In genomic region chr10:14072541-14072940, GRCh38 we compare ENCODE assay signal across 20 cellular contexts.
DNase-seq lines count a peak whose midpoint lies in the region; ATAC-seq, FAIRE-seq and TF ChIP-seq lines count a peak whose summit lies in the region.
"Had no signal": no experiment of that assay in that cellular context is flagged by ENCODE, and none has a peak within 500 bp of the region (broad histone marks: within the 10 kb centered on the region; RNA-seq: fewer than 3 reads in every experiment).

No MANE protein-coding gene starts in this region.

- peak; percentile 78 for FAIRE-seq in endothelial cell of umbilical vein (lab: Jason Lieb, UNC)
- FAIRE-seq: A549, G401.6, GM12892, GM19239, H1 had no signal

- no TSS peak for BruUV-seq in endothelial cell of umbilical vein (replicated peaks; lab: Mats Ljungman, UMichigan)

- no peaks in the 10 kb centered on the region for H3K9me1 ChIP-seq in endothelial cell of umbilical vein (replicated peaks; ENCODE audit: control insufficient read depth, extremely low read depth, insufficient read depth, low read length)

- peaks cover 43% of the 10 kb centered on the region for H3K4me1 Mint-ChIP-seq in nephron
- H3K4me1 Mint-ChIP-seq: CD4-positive, alpha-beta memory T cell had no signal

- ATAC-seq in GM19395 (IDR thresholded peaks at IDR 0.05; ENCODE audit: unreplicated experiment), result no peak
- ATAC-seq: A549 had no signal

- no peaks in the 10 kb centered on the region for H3K79me2 ChIP-seq in endothelial cell of umbilical vein (ENCODE audit: control insufficient read depth, insufficient read depth, low read length)

- no peaks in the 10 kb centered on the region for H3K36me3 ChIP-seq in endothelial cell of umbilical vein (ENCODE audit: control insufficient read depth in 2 of 2, extremely low read depth in 1 of 2, insufficient read depth in 2 of 2, low read length in 2 of 2)
- H3K36me3 ChIP-seq: BE2C, HAP-1 had no signal

- H2AFZ ChIP-seq in endothelial cell of umbilical vein (ENCODE audit: low read depth, low read length), result no peak overlapping the region

- H3K9ac ChIP-seq in endothelial cell of umbilical vein (replicated peaks; ENCODE audit: extremely low read depth, insufficient read depth, low read length), result peak overlapping the region; percentile 48

- peak overlapping the region; percentile 36 to 69 (median 53) for H3K27ac Mint-ChIP-seq in nephron
- H3K27ac Mint-ChIP-seq: CD4-positive, alpha-beta memory T cell had no signal

- CTCF ChIA-PET in endothelial cell of umbilical vein (lab: Charles Lee), result interaction anchor here (0.6 to 3.4 kb wide), 15 partner anchors 8 to 285 kb away, joined by 3 to 24 read pairs (median 3); no protein-coding TSS in a partner anchor

- POLR2A ChIA-PET in endothelial cell of umbilical vein (lab: Charles Lee), result interaction anchor here (1.2 kb wide), 1 partner anchor 286 kb away, joined by 3 read pairs; no protein-coding TSS in a partner anchor

- peak; percentile 70 for DNase-seq in ELR (ENCODE audit: low read depth)
- peak; percentile 21 for DNase-seq in RPMI7951 (ENCODE audit: low read depth)
- DNase-seq in endothelial cell of umbilical vein (ENCODE audit: low read depth, low spot score), result peak; percentile 86
- DNase-seq in central memory CD4-positive, alpha-beta T cell, result no peak
- DNase-seq in stimulated activated CD4-positive, alpha-beta T cell treated with anti-CD3 and anti-CD28 coated beads, Interleukin-12 subunit alpha, Interleukin-12 subunit beta, amount 100 ng/mL, for 4 hours, result no peak
- no peak for DNase-seq in G401 (ENCODE audit: low spot score)
- DNase-seq: BE2C; Caco-2; CD4-positive, alpha-beta memory T cell; DND-41; KBM-7 had no signal

- H3K4me3 ChIP-seq in endothelial cell of umbilical vein (replicated peaks in 1 of 3; ENCODE audit: insufficient read depth in 1 of 3, low read depth in 1 of 3, low read length in 3 of 3), result peak overlapping the region in 1 of 3 experiments; percentile 10
- H3K4me3 ChIP-seq: A549, HAP-1 had no signal

- TF ChIP-seq POLR2A in endothelial cell of umbilical vein (IDR thresholded peaks at IDR 0.05; ENCODE audit: low read depth, low read length), result no peak

- peaks cover 9% of the 10 kb centered on the region for H3K9me3 Mint-ChIP-seq in nephron

- intact Hi-C loops in endothelial cell of umbilical vein (cut with micrococcal nuclease), result loop anchor here (5.0 kb wide), 1 partner anchor 210 kb away; no protein-coding TSS in a partner anchor

- peaks cover 43% of the 10 kb centered on the region for H3K4me1 ChIP-seq in endothelial cell of umbilical vein (ENCODE audit: control insufficient read depth, extremely low read depth, insufficient read depth, low read length)

- dilution Hi-C loops in endothelial cell of umbilical vein (cut with MboI; ENCODE audit: extremely low pct_ligation_motif_present, low sequenced_read_pairs), result no loop called here

- in situ Hi-C loops in G401 (cut with HindIII; ENCODE audit: low sequenced_read_pairs), result no loop called here

- peaks cover 5% of the 10 kb centered on the region for H3K27me3 Mint-ChIP-seq in nephron (ENCODE audit: low read depth)

- TF ChIP-seq CTCF in endothelial cell of umbilical vein (IDR thresholded peaks at IDR 0.05; ENCODE audit: extremely low read depth in 1 of 2, insufficient read depth in 1 of 2, low read depth in 1 of 2, low read length in 2 of 2), result no peak
- TF ChIP-seq CTCF in nephron (IDR thresholded peaks at IDR 0.05; ENCODE audit: unreplicated experiment in 3 of 3), result no peak

- peak overlapping the region; percentile 81 for H3K27ac ChIP-seq in endothelial cell of umbilical vein (ENCODE audit: insufficient read depth, low read depth, low read length)
- H3K27ac ChIP-seq: A549, C4-2B had no signal

- H3K4me2 ChIP-seq in endothelial cell of umbilical vein (ENCODE audit: insufficient read depth, low read length), result peak overlapping the region; percentile 60
- H3K4me2 ChIP-seq: A549 had no signal

- H3K4me3 Mint-ChIP-seq in nephron, result no peak overlapping the region
- H3K4me3 Mint-ChIP-seq: CD4-positive, alpha-beta memory T cell had no signal

- no peaks in the 10 kb centered on the region for H4K20me1 ChIP-seq in endothelial cell of umbilical vein (replicated peaks; ENCODE audit: control insufficient read depth, extremely low read depth, insufficient read depth, low read length)

- no peaks in the 10 kb centered on the region for H3K36me3 Mint-ChIP-seq in nephron (ENCODE audit: low read depth)
- H3K36me3 Mint-ChIP-seq: CD4-positive, alpha-beta memory T cell had no signal

- H3K27me3 ChIP-seq in endothelial cell of umbilical vein (ENCODE audit: control insufficient read depth in 2 of 2, insufficient read depth in 2 of 2, low read length in 2 of 2), result no peaks in the 10 kb centered on the region
- H3K27me3 ChIP-seq: BE2C had no signal

- no peaks in the 10 kb centered on the region for H3K9me3 ChIP-seq in endothelial cell of umbilical vein (replicated peaks; ENCODE audit: control insufficient read depth, insufficient read depth, low read length)
- H3K9me3 ChIP-seq: A549, BE2C, Caco-2, HAP-1 had no signal

TF ChIP-seq in endothelial cell of umbilical vein, 7 proteins besides CTCF, POLR2A, EP300 and RAD21:
- TF ChIP-seq GATA2 (IDR thresholded peaks at IDR 0.05; ENCODE audit: insufficient read depth, insufficient read length, low read depth, low read length) (peak; percentile 96), JUN (IDR thresholded peaks at IDR 0.05; ENCODE audit: borderline replicate concordance, insufficient read depth, insufficient read length, low read depth) (peak; percentile 82), FOS (IDR thresholded peaks at IDR 0.05; ENCODE audit: borderline replicate concordance, insufficient read depth, low read length) (peak; percentile 71), MYC (IDR thresholded peaks at IDR 0.05; ENCODE audit: low read depth, low read length) (no peak), POLR2AphosphoS5 (IDR thresholded peaks at IDR 0.05; ENCODE audit: insufficient read depth, low read depth, low read length) (peak; percentile 36), EZH2 (IDR thresholded peaks at IDR 0.05; ENCODE audit: borderline replicate concordance, low read depth, low read length, severe bottlenecking) (no peak), MAX (IDR thresholded peaks at IDR 0.05; ENCODE audit: insufficient read depth, insufficient read length) (no peak)

Comparison
In these comparisons a context has a peak if more than half of its experiments do, and no peak if none do; other contexts are left out.
1. DNase-seq: peak in ELR (single experiment), RPMI7951 (single experiment) and endothelial cell of umbilical vein (single experiment); none in central memory CD4-positive, alpha-beta T cell (single experiment), stimulated activated CD4-positive, alpha-beta T cell treated with anti-CD3 and anti-CD28 coated beads, Interleukin-12 subunit alpha, Interleukin-12 subunit beta, amount 100 ng/mL, for 4 hours (single experiment) and G401 (single experiment).